21 cellular contexts compared by ENCODE assay signal in the genomic region with DNA sequence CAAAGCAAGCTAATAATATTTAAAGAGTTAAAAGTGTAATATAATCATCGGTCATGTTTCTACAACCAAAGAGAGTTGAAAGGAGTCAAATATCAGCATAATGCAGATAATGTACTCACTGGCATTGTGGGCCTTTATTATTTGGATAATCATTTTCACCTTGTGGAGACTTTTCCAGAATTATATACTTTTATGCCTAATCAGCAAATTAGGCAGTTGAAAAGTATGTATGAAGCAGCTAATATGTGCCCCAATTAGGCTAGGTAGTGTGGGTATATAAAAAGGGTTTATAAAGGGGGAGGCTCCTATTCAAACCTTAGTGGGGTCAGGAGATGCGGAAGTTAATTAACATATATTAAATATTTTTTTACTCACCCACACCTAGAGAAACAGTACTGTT.
"Had no signal": no experiment of that assay in that cellular context is flagged by ENCODE, and none has a peak within 500 bp of the region (broad histone marks: within the 10 kb centered on the region; RNA-seq: fewer than 3 reads in every experiment).

No MANE protein-coding gene starts in this region.

- DNase-seq: effector memory CD8-positive, alpha-beta T cell; glutamatergic neuron; islet precursor cell; mammary epithelial cell; mucosa of descending colon; naive thymus-derived CD8-positive, alpha-beta T cell; retina; stimulated activated CD4-positive, alpha-beta T cell treated with anti-CD3 and anti-CD28 coated beads, Interleukin-2, amount 100 ng/mL, for 24 hours; stimulated activated CD4-positive, alpha-beta T cell treated with anti-CD3 and anti-CD28 coated beads, Interleukin-4, amount 100 ng/mL, for 4 hours; stimulated activated naive CD4-positive, alpha-beta T cell; stomach; substantia nigra; trophoblast cell had no signal

- H3K36me3 ChIP-seq: esophagus muscularis mucosa, gastroesophageal sphincter, prostate gland, stomach, thoracic aorta had no signal

- H3K4me3 ChIP-seq: esophagus muscularis mucosa, gastroesophageal sphincter, mucosa of descending colon, prostate gland, stomach, thoracic aorta had no signal

- H3K9me3 Mint-ChIP-seq: effector memory CD8-positive, alpha-beta T cell; naive thymus-derived CD8-positive, alpha-beta T cell had no signal

- H3K27me3 Mint-ChIP-seq: effector memory CD8-positive, alpha-beta T cell; naive thymus-derived CD8-positive, alpha-beta T cell had no signal

- ATAC-seq: effector memory CD8-positive, alpha-beta T cell; gastroesophageal sphincter; left lobe of liver; mucosa of descending colon; naive thymus-derived CD8-positive, alpha-beta T cell; sciatic nerve had no signal

- H3K27ac ChIP-seq: epithelial cell of prostate, parathyroid adenoma, prostate gland had no signal

- H3K27me3 ChIP-seq: gastroesophageal sphincter, stomach had no signal

- H3K9me3 ChIP-seq: esophagus muscularis mucosa, gastroesophageal sphincter, mucosa of descending colon, prostate gland, stomach, thoracic aorta had no signal

- H3K4me3 Mint-ChIP-seq: effector memory CD8-positive, alpha-beta T cell had no signal

- H3K36me3 Mint-ChIP-seq: naive thymus-derived CD8-positive, alpha-beta T cell had no signal
